16 cellular contexts compared by ENCODE assay signal in genomic region chr1:181767001-181767708, GRCh38.
DNase-seq lines count a peak whose midpoint lies in the region; ATAC-seq, FAIRE-seq and TF ChIP-seq lines count a peak whose summit lies in the region.
"Had no signal": no experiment of that assay in that cellular context is flagged by ENCODE, and none has a peak within 500 bp of the region (broad histone marks: within the 10 kb centered on the region; RNA-seq: fewer than 3 reads in every experiment).

No MANE protein-coding gene starts in this region.

- no peaks in the 10 kb centered on the region for H3K9me1 ChIP-seq in keratinocyte (ENCODE audit: control insufficient read depth, extremely low read depth, insufficient read depth, low read length)

- H3K4me1 ChIP-seq in right cardiac atrium (ENCODE audit: control insufficient read depth, insufficient read depth, low read length) (no peaks in the 10 kb centered on the region), mammary epithelial cell (ENCODE audit: insufficient read depth, low read length) (peaks cover 42% of the 10 kb centered on the region), keratinocyte (ENCODE audit: control insufficient read depth, extremely low read depth, insufficient read depth, low read length) (peaks cover 40% of the 10 kb centered on the region)
- H3K4me1 ChIP-seq: BE2C had no signal

- H3K27ac ChIP-seq in right cardiac atrium (ENCODE audit: low read length): no peak overlapping the region
- peak overlapping the region; percentile 93 for H3K27ac ChIP-seq in mammary epithelial cell (ENCODE audit: insufficient read depth, low read depth, low read length)
- H3K27ac ChIP-seq in keratinocyte (ENCODE audit: control insufficient read depth, insufficient read depth, low read length): peak overlapping the region; percentile 27
- H3K27ac ChIP-seq: C4-2B had no signal

- DNase-seq in Right ventricle myocardium superior (peak; percentile 48), right cardiac atrium (no peak), mammary epithelial cell (no peak), keratinocyte (ENCODE audit: low read depth, low spot score) (no peak), RKO (ENCODE audit: low spot score) (no peak), urothelium cell line (ENCODE audit: low spot score) (no peak), posterior vena cava (ENCODE audit: low spot score) (no peak)
- DNase-seq: BE2C; CD4-positive, alpha-beta memory T cell; DND-41; GF-D8; GOT3; H9 had no signal

- no peaks in the 10 kb centered on the region for H3K9me3 ChIP-seq in right cardiac atrium (ENCODE audit: control insufficient read depth, low read length)
- H3K9me3 ChIP-seq in mammary epithelial cell (replicated peaks; ENCODE audit: insufficient read depth, low read length): no peaks in the 10 kb centered on the region
- no peaks in the 10 kb centered on the region for H3K9me3 ChIP-seq in keratinocyte (ENCODE audit: control insufficient read depth, low read depth, low read length)
- H3K9me3 ChIP-seq: BE2C had no signal

- in situ Hi-C loops in mammary epithelial cell (cut with MboI; ENCODE audit: low sequenced_read_pairs in 2 of 2): no loop called here

- dilution Hi-C loops in mammary epithelial cell (cut with HindIII; ENCODE audit: low sequenced_read_pairs): no loop called here
- dilution Hi-C loops in keratinocyte (cut with MboI; ENCODE audit: extremely low pct_ligation_motif_present, low sequenced_read_pairs): no loop called here

- WGBS in right cardiac atrium: 72% methylated on average over 2 of the region's 2 CpGs
- 80% methylated on average over 2 of the region's 2 CpGs for WGBS in mammary epithelial cell (ENCODE audit: low coverage, missing lambda C conversion rate)

- CTCF ChIA-PET in mammary epithelial cell (lab: Charles Lee; ENCODE audit: low non-redundant PET): no interaction called here

- H3K36me3 ChIP-seq in mammary epithelial cell (ENCODE audit: insufficient read depth, low read length) (no peaks in the 10 kb centered on the region), keratinocyte (ENCODE audit: control insufficient read depth in 2 of 2, extremely low read depth in 1 of 2, insufficient read depth in 2 of 2, low read length in 2 of 2) (no peaks in the 10 kb centered on the region)
- H3K36me3 ChIP-seq: BE2C had no signal

- no TSS peak for BruUV-seq in mammary epithelial cell (replicated peaks; lab: Mats Ljungman, UMichigan)

- H3K79me2 ChIP-seq in mammary epithelial cell (ENCODE audit: insufficient read depth, low read length) (no peaks in the 10 kb centered on the region), keratinocyte (ENCODE audit: control insufficient read depth, insufficient read depth, low read length) (no peaks in the 10 kb centered on the region)

- no peak overlapping the region for H3K4me3 ChIP-seq in right cardiac atrium (ENCODE audit: low read length)
- no peak overlapping the region for H3K4me3 ChIP-seq in mammary epithelial cell (replicated peaks in 1 of 3; ENCODE audit: insufficient read depth in 1 of 3, low read depth in 2 of 3, low read length in 3 of 3)
- H3K4me3 ChIP-seq in keratinocyte (ENCODE audit: control insufficient read depth in 2 of 3, extremely low read depth in 1 of 3, insufficient read depth in 2 of 3, low read depth in 1 of 3, low read length in 3 of 3): no peak overlapping the region

- H3K9ac ChIP-seq in mammary epithelial cell (ENCODE audit: insufficient read depth, low read length) (no peak overlapping the region), keratinocyte (ENCODE audit: control insufficient read depth, extremely low read depth, insufficient read depth, low read length) (no peak overlapping the region)

- intact Hi-C loops in Right ventricle myocardium superior (cut with DNase I) (no loop called here), right cardiac atrium (cut with DNase I) (no loop called here), mammary epithelial cell (cut with micrococcal nuclease) (no loop called here), posterior vena cava (cut with DNase I) (no loop called here)

- TF ChIP-seq CTCF in mammary epithelial cell (conservative IDR thresholded peaks at IDR 0.05 in 1 of 2, IDR thresholded peaks at IDR 0.05 in 1 of 2; ENCODE audit: extremely low read depth in 1 of 2, insufficient read depth in 1 of 2, low read depth in 1 of 2, low read length in 2 of 2) (no peak), keratinocyte (optimal IDR thresholded peaks at IDR 0.05 in 1 of 3, IDR thresholded peaks at IDR 0.05 in 1 of 3, conservative IDR thresholded peaks at IDR 0.05 in 1 of 3; ENCODE audit: extremely low read depth in 1 of 3, insufficient read depth in 2 of 3, low read length in 3 of 3) (no peak)

- H3K4me2 ChIP-seq in mammary epithelial cell (ENCODE audit: insufficient read depth, low read depth, low read length): no peak overlapping the region
- H3K4me2 ChIP-seq in keratinocyte (ENCODE audit: control insufficient read depth, extremely low read depth, insufficient read depth, low read depth, low read length): no peak overlapping the region

- H2AFZ ChIP-seq in mammary epithelial cell (ENCODE audit: low read depth, low read length): peak overlapping the region; percentile 49
- no peak overlapping the region for H2AFZ ChIP-seq in keratinocyte (ENCODE audit: control insufficient read depth, low read length)

- FAIRE-seq in keratinocyte (lab: Jason Lieb, UNC) (peak; percentile 5), urothelium cell line (lab: Jason Lieb, UNC) (no peak)
- FAIRE-seq: A204.1, GM19239 had no signal

- ATAC-seq in Right ventricle myocardium superior (ENCODE audit: poor library complexity) (peak; percentile 45), right cardiac atrium (no peak)

- H3K27me3 ChIP-seq in right cardiac atrium (ENCODE audit: control insufficient read depth, insufficient read depth) (no peaks in the 10 kb centered on the region), mammary epithelial cell (ENCODE audit: insufficient read depth, low read length) (no peaks in the 10 kb centered on the region), keratinocyte (ENCODE audit: control insufficient read depth, extremely low read depth, insufficient read depth, low read length) (no peaks in the 10 kb centered on the region)
- H3K27me3 ChIP-seq: BE2C had no signal

- H4K20me1 ChIP-seq in mammary epithelial cell (ENCODE audit: insufficient read depth, low read length) (no peaks in the 10 kb centered on the region), keratinocyte (ENCODE audit: control insufficient read depth, extremely low read depth, insufficient read depth, low read length) (no peaks in the 10 kb centered on the region)
